8 cellular contexts compared by ENCODE assay signal in the genomic region with DNA sequence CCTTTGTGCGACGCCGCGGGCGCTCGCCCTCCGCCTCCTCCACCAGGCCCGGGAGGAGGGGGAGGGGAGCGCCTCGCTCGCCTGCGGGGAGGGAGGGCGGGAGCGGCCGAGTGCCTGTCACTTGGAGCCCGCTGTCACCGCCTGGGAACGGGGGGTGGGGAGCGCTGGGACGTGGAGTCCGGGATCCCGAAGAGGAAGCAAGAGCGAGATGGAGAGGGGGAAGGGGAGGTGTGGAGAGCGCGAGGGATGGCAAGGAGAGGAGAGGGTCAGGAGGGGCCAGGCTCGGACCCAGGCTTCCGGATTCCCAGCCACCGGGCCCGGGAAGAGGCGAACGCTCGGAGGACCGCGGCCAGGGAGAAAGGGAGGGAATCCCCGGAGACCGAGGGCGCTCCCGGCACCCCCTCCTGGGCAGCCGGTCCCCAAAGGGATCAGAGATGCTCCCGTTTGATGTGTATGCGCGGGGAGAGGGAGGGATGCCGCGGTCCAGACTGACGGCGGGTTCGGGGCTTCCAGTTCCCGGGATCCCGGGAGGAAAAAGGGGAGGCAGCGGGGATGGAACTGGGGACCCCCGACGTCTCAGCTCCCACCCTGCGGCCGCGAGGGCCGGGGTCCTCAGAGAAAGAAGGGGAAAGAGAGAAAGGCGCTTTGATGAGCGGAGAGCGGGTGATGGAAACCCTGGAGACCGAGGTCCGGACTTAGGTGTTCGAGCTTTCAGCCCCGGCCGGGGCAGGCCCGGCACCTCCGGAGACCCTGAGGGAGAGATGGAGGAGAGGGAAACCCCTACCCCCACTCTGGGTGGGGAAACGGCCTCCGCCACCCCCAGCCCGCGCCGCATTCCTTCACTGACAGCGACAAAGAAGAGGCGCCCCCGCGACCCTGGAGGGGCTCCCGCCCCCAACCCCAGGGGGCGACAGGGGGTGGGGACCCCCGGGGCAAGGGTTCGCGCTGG. TPM values are rescaled to one million over a fixed set of nuclear protein-coding genes. Genes with fewer than 3 reads are reported as not detected.
DNase-seq lines count a peak whose midpoint lies in the region; ATAC-seq and TF ChIP-seq lines count a peak whose summit lies in the region.

No MANE protein-coding gene starts in this region.

- DNase-seq in heart left ventricle (peak in 1 of 5 donors; percentile 51), left cardiac atrium (no peak), SK-N-MC (ENCODE audit: low read depth, low spot score) (no peak), head of caudate nucleus (peak in 35 of 42 donors; percentile 41 to 79 (median 60)), type B pancreatic cell (ENCODE audit: extremely low spot score, unreplicated experiment) (no peak)

- H3K27ac Mint-ChIP-seq in type B pancreatic cell = no peak overlapping the region

- H3K9me3 Mint-ChIP-seq in type B pancreatic cell = no peaks in the 10 kb centered on the region

- peaks cover 16 to 73% (median 37%) of the 10 kb centered on the region in 9 donors for H3K27me3 ChIP-seq in heart left ventricle

- H3K4me3 ChIP-seq in heart left ventricle = peak overlapping the region in 11 of 12 donors; percentile 7 to 44 (median 26)
- peak overlapping the region; percentile 78 for H3K4me3 ChIP-seq in SK-N-MC

- peaks cover 40% of the 10 kb centered on the region for H3K27me3 Mint-ChIP-seq in type B pancreatic cell

- H3K36me3 ChIP-seq in heart left ventricle = no peaks in the 10 kb centered on the region
- no peaks in the 10 kb centered on the region for H3K36me3 ChIP-seq in SK-N-MC (ENCODE audit: insufficient read depth, low read length)

- no peak for TF ChIP-seq CTCF in heart left ventricle (IDR thresholded peaks at IDR 0.05)
- TF ChIP-seq CTCF in type B pancreatic cell (conservative IDR thresholded peaks at IDR 0.05) = no peak

- intact Hi-C loops in heart left ventricle (cut with DNase I) (loop anchor here in 8 of 10 donors (5.0 to 10.0 kb wide), 7 partner anchors 81 to 334 kb away; partner anchors contain the start of genes SIPA1L3 (in 1 of the 8) and WDR87 (in 1 of the 8)), left cardiac atrium (cut with DNase I) (loop anchor here in 1 of 2 donors (10.0 kb wide), 1 partner anchor 84 kb away; no protein-coding TSS in a partner anchor), head of caudate nucleus (cut with DNase I) (loop anchor here (5.0 kb wide), 1 partner anchor 86 kb away; no protein-coding TSS in a partner anchor)

- no peak overlapping the region for H3K9ac ChIP-seq in SK-N-MC (ENCODE audit: insufficient read length)

- TF ChIP-seq POLR2A in heart left ventricle (IDR thresholded peaks at IDR 0.05) = no peak

- H3K27ac ChIP-seq in heart left ventricle = no peak overlapping the region
- no peak overlapping the region for H3K27ac ChIP-seq in SK-N-MC

- peaks cover 12% of the 10 kb centered on the region for H3K4me1 Mint-ChIP-seq in type B pancreatic cell (ENCODE audit: unreplicated experiment)

- no peak for ATAC-seq in heart left ventricle
- ATAC-seq in left cardiac atrium = no peak
- no peak for ATAC-seq in esophagus mucosa
- no peak for ATAC-seq in GM19455 (IDR thresholded peaks at IDR 0.05; ENCODE audit: unreplicated experiment)
- no peak for ATAC-seq in HG03139 (IDR thresholded peaks at IDR 0.05; ENCODE audit: unreplicated experiment)

- H3K36me3 Mint-ChIP-seq in type B pancreatic cell = no peaks in the 10 kb centered on the region

- H3K4me1 ChIP-seq in heart left ventricle = peaks cover 7 to 22% (median 15%) of the 10 kb centered on the region in 12 donors

- H3K4me3 Mint-ChIP-seq in type B pancreatic cell = peak overlapping the region; percentile 83

- no peaks in the 10 kb centered on the region for H3K9me3 ChIP-seq in heart left ventricle
- H3K9me3 ChIP-seq in SK-N-MC (ENCODE audit: low read depth, low read length) = no peaks in the 10 kb centered on the region

- WGBS in heart left ventricle, 4 donors = 1% methylated on average over 60 to 80 of the region's 80 CpGs

RNA-seq across cellular contexts. Expression of gene DPF1, which starts 4.7 kb away (rescaled TPM):
- total RNA-seq in heart left ventricle (1 to 10 TPM in 1 of 9 donors, under 1 TPM in 6, not detected in 2; 0.11 to 1.2 (median 0.37) TPM), left cardiac atrium (under 1 TPM in 1 of 2 donors, not detected in 1; 0.26 TPM), type B pancreatic cell (ENCODE audit: low replicate concordance) (0.93 and 12.6 TPM in 2 replicates), esophagus mucosa (0.16 TPM)
- polyA plus RNA-seq in heart left ventricle = under 1 TPM; 0.12 to 0.23 TPM

RNA-seq across cellular contexts. Expression of gene PPP1R14A, which starts 27.4 kb away (rescaled TPM):
- 10 to 100 TPM; 13.0 to 88.5 (median 25.3) TPM for total RNA-seq in heart left ventricle
- 10 to 100 TPM; 18.2 to 83.1 TPM for polyA plus RNA-seq in heart left ventricle
- total RNA-seq in left cardiac atrium = 10 to 100 TPM; 34.4 to 67.0 TPM
- total RNA-seq in type B pancreatic cell (ENCODE audit: low replicate concordance) = 14.9 and 20.7 TPM in 2 replicates
- 2.8 TPM for total RNA-seq in esophagus mucosa

RNA-seq across cellular contexts. Expression of gene SPINT2, which starts 35.6 kb away (rescaled TPM):
- total RNA-seq in heart left ventricle = 10 to 100 TPM in 7 of 9 donors, 1 to 10 TPM in 2; 3.5 to 27.7 (median 15.9) TPM
- polyA plus RNA-seq in heart left ventricle = 10 to 100 TPM in 1 of 2 donors, 1 to 10 TPM in 1; 3.6 to 11.3 TPM
- 10 to 100 TPM in 1 of 2 donors, 1 to 10 TPM in 1; 8.6 to 13.6 TPM for total RNA-seq in left cardiac atrium
- total RNA-seq in type B pancreatic cell (ENCODE audit: low replicate concordance) = 243 and 526 TPM in 2 replicates
- 356 TPM for total RNA-seq in esophagus mucosa

Comparison
In these comparisons a context has a peak if more than half of its experiments do, and no peak if none do; other contexts are left out.
1. DNase-seq: peak in head of caudate nucleus (35 of 42); none in left cardiac atrium (single experiment), SK-N-MC (single experiment) and type B pancreatic cell (single experiment).